In the genomic region with DNA sequence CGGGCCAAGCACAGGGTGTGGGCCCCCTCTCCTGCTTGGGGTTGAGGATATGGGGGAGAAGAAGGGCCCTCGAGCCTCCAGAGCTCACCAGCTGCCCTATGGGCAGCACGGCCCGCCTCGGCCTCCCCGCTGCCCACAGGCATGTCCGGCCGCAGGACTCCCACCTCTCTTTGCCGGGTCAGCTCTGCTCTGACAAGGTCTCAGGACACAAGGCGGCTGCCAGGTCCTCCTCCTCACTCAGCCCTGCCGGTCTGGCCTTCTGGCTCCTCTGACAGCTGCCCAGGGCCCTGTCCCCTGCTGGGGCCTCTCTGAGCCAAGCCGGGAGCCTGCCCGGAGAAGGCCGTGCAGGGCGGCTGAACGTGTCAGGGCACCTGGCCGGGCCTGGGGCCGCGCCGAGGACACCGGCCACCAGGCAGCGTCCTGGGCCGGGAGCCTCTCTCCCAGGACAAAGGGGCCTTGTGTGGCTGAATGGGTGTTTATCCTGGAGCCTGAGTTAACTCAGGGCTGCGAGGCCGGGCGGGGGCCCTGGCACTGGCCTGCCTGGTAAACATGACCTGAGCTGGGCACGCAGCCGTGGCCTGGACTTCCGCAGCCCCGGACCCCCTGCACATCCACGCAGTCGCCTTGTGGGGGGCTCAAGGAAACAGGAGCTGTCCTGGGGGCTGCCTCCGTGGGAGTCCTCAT, we compare ENCODE assay signal across 12 cellular contexts. TPM values are rescaled to one million over a fixed set of nuclear protein-coding genes. Genes with fewer than 3 reads are reported as not detected.
DNase-seq lines count a peak whose midpoint lies in the region; ATAC-seq and TF ChIP-seq lines count a peak whose summit lies in the region.
"Had no signal": no experiment of that assay in that cellular context is flagged by ENCODE, and none has a peak within 500 bp of the region (broad histone marks: within the 10 kb centered on the region; RNA-seq: fewer than 3 reads in every experiment).

No MANE protein-coding gene starts in this region.

- peak overlapping the region in 3 of 4 donors; percentile 62 to 78 (median 71) for H3K27ac ChIP-seq in body of pancreas
- H3K27ac ChIP-seq: HL-60 had no signal

- ATAC-seq in body of pancreas, result peak; percentile 63
- no peak for ATAC-seq in GM18907 (IDR thresholded peaks at IDR 0.05; ENCODE audit: unreplicated experiment)

- H3K27me3 ChIP-seq in body of pancreas, result no peaks in the 10 kb centered on the region
- H3K27me3 ChIP-seq in H7 (ENCODE audit: control insufficient read depth, insufficient read depth, low read length), result no peaks in the 10 kb centered on the region

- DNase-seq in C1 segment of cervical spinal cord (lab: John Stamatoyannopoulos, UW) (peak in 10 of 14 donors; percentile 6 to 66 (median 46)), HuH-7.5 (ENCODE audit: low spot score) (peak; percentile 85), body of pancreas (peak; percentile 35 to 51 (median 44)), medulla oblongata (ENCODE audit: extremely low spot score) (peak; percentile 72), H7 (no peak), COR-L47 (lab: John Stamatoyannopoulos, UW) (no peak), SHP77 (lab: John Stamatoyannopoulos, UW) (no peak)
- DNase-seq: NCI-H1417 treated with DMSO at 0.1 percent for 48 hours, NCI-H2107 had no signal

- no peaks in the 10 kb centered on the region for H3K9me3 ChIP-seq in body of pancreas

- TF ChIP-seq POLR2A in body of pancreas (IDR thresholded peaks at IDR 0.05), result no peak

- TF ChIP-seq CTCF in body of pancreas (IDR thresholded peaks at IDR 0.05), result no peak

- no peak overlapping the region for H3K4me3 ChIP-seq in body of pancreas
- no peak overlapping the region for H3K4me3 ChIP-seq in H7 (ENCODE audit: insufficient read depth, low read depth, low read length)

- peaks cover 19% of the 10 kb centered on the region for H3K4me1 ChIP-seq in body of pancreas

- intact Hi-C loops in body of pancreas (cut with DNase I), result loop anchor here (10.0 kb wide), 1 partner anchor 448 kb away; no protein-coding TSS in a partner anchor

- H3K36me3 ChIP-seq in body of pancreas (replicated peaks in 1 of 2; ENCODE audit: insufficient read depth in 1 of 2, low read depth in 2 of 2), result no peaks in the 10 kb centered on the region
- H3K36me3 ChIP-seq in H7 (replicated peaks; ENCODE audit: control insufficient read depth, insufficient read depth, low read length), result peaks cover 16% of the 10 kb centered on the region

- WGBS in body of pancreas, 2 donors, result 67% methylated on average over 32 of the region's 33 CpGs; no CpG with 5 or more reads in 1 of the 2 donors

RNA-seq across cellular contexts. Expression of a gene that starts 25.7 kb away (rescaled TPM):
- total RNA-seq in body of pancreas, result 1 to 10 TPM; 5.7 to 8.9 TPM
- 54.0 and 69.0 TPM in 2 replicates for total RNA-seq in H7 (2014; rRNA removed; shearing (Covaris generic))

RNA-seq across cellular contexts. Expression of a gene that starts 25.9 kb away (rescaled TPM):
- total RNA-seq in body of pancreas, result 10 to 100 TPM; 26.7 to 53.1 TPM
- total RNA-seq in H7 (2014; rRNA removed; shearing (Covaris generic)), result 69.7 and 86.0 TPM in 2 replicates

RNA-seq across cellular contexts. Expression of a gene that starts 34.9 kb away (rescaled TPM):
- 10 to 100 TPM; 23.7 to 26.2 TPM for total RNA-seq in body of pancreas
- 75.3 and 82.2 TPM in 2 replicates for total RNA-seq in H7 (2014; rRNA removed; shearing (Covaris generic))

RNA-seq across cellular contexts. Expression of a gene that starts 46.0 kb away (rescaled TPM):
- 100 to 1,000 TPM; 114 to 196 TPM for total RNA-seq in body of pancreas
- total RNA-seq in H7 (2014; rRNA removed; shearing (Covaris generic)), result 37.5 and 43.6 TPM in 2 replicates
- total RNA-seq: B cell had no signal

Comparison
In these comparisons a context has a peak if more than half of its experiments do, and no peak if none do; other contexts are left out.
1. DNase-seq: peak in C1 segment of cervical spinal cord (10 of 14), HuH-7.5 (single experiment), body of pancreas (4 of 4) and medulla oblongata (single experiment); none in H7 (single experiment), COR-L47 (single experiment) and SHP77 (0 of 2).